22 cellular contexts compared by ENCODE assay signal in the genomic region with DNA sequence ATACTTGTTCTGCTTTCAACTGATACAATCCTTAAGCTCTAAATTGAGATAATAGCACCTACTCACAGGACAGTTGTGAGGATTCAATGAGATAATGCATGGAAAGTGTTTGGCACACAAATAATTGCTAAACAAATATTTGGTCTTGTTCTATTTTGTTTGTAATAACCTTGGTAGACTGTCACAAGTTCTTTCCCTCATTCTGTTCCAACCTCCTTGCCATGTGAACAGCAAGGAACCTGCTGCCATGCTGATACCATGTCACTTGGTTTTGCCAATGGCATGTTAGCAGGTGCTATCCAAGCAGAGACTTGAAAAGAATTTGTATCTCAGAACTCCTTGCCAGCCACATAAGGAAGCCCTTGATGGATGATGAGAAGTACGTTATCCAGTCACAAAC. TPM values are rescaled to one million over a fixed set of nuclear protein-coding genes. Genes with fewer than 3 reads are reported as not detected.
DNase-seq lines count a peak whose midpoint lies in the region; TF ChIP-seq lines count a peak whose summit lies in the region.
"Had no signal": no experiment of that assay in that cellular context is flagged by ENCODE, and none has a peak within 500 bp of the region (broad histone marks: within the 10 kb centered on the region; RNA-seq: fewer than 3 reads in every experiment).

No MANE protein-coding gene starts in this region.

- TF ChIP-seq CTCF in LNCaP clone FGC (IDR thresholded peaks at IDR 0.05; ENCODE audit: control insufficient read depth, extremely low read depth, insufficient read depth): no peak
- TF ChIP-seq CTCF in esophagus muscularis mucosa (IDR thresholded peaks at IDR 0.05): no peak
- no peak for TF ChIP-seq CTCF in liver (IDR thresholded peaks at IDR 0.05; ENCODE audit: low read depth, low read length, missing input control)
- TF ChIP-seq CTCF in colonic mucosa (IDR thresholded peaks at IDR 0.05): no peak

- no peak overlapping the region for H3K4me3 ChIP-seq in LNCaP clone FGC (ENCODE audit: low read depth, low read length)
- H3K4me3 ChIP-seq in esophagus muscularis mucosa: no peak overlapping the region
- H3K4me3 ChIP-seq in liver (ENCODE audit: low read depth in 1 of 3, low read length in 3 of 3): no peak overlapping the region
- no peak overlapping the region for H3K4me3 ChIP-seq in colonic mucosa
- H3K4me3 ChIP-seq: A549; BLaER1 treated with 17β-estradiol and CSF1 and Interleukin-3, amounts not matched to agents 10 nM and 100 nM; GM12878; GM23248 had no signal

- DNase-seq in DMS53 (lab: John Stamatoyannopoulos, UW) (peak; percentile 58), LNCaP clone FGC (ENCODE audit: low read depth) (peak; percentile 79), esophagus muscularis mucosa (ENCODE audit: extremely low spot score) (peak; percentile 70), colonic mucosa (no peak), GM03348 (ENCODE audit: low spot score) (no peak)
- no peak for DNase-seq in stimulated activated CD4-positive, alpha-beta T cell treated with anti-CD3 and anti-CD28 coated beads, Interleukin-12 subunit alpha, Interleukin-12 subunit beta, amount 100 ng/mL, for 4 hours
- DNase-seq: 8988T; ACHN; AML-193; BE2C; CD4-positive, alpha-beta T cell; CD8-positive, alpha-beta memory T cell; DMS 273 treated with DMSO at 0.1 percent for 48 hours; DND-41; GM23248; H9 had no signal

- no peak for TF ChIP-seq POLR2A in esophagus muscularis mucosa (IDR thresholded peaks at IDR 0.05; ENCODE audit: low read depth)

- TF ChIP-seq EP300 in esophagus muscularis mucosa (IDR thresholded peaks at IDR 0.05): no peak

- H3K9me3 ChIP-seq in esophagus muscularis mucosa (no peaks in the 10 kb centered on the region), liver (ENCODE audit: control insufficient read depth in 4 of 4, low read length in 3 of 4) (no peaks in the 10 kb centered on the region), colonic mucosa (no peaks in the 10 kb centered on the region)
- H3K9me3 ChIP-seq: A549; BE2C; BLaER1 treated with 17β-estradiol and CSF1 and Interleukin-3, amounts not matched to agents 10 nM and 100 nM had no signal

- WGBS in esophagus muscularis mucosa: 43% methylated on average over 1 of the region's 1 CpG
- 86% methylated on average over 1 of the region's 1 CpG for WGBS in liver

- no peaks in the 10 kb centered on the region for H3K36me3 ChIP-seq in esophagus muscularis mucosa
- H3K36me3 ChIP-seq in liver (ENCODE audit: control insufficient read depth in 4 of 4, insufficient read depth in 3 of 4, low read depth in 1 of 4, low read length in 3 of 4): no peaks in the 10 kb centered on the region
- H3K36me3 ChIP-seq in colonic mucosa: no peaks in the 10 kb centered on the region
- H3K36me3 ChIP-seq: BE2C; BLaER1 treated with 17β-estradiol and CSF1 and Interleukin-3, amounts not matched to agents 10 nM and 100 nM had no signal

- intact Hi-C loops in esophagus muscularis mucosa (cut with DNase I) (no loop called here), colonic mucosa (cut with DNase I) (no loop called here)

- peak; percentile 15 to 31 for TF ChIP-seq RAD21 in liver (IDR thresholded peaks at IDR 0.05)

- no peaks in the 10 kb centered on the region for H3K4me1 ChIP-seq in esophagus muscularis mucosa
- peaks cover 5 to 26% (median 13%) of the 10 kb centered on the region in 4 donors for H3K4me1 ChIP-seq in liver (ENCODE audit: control insufficient read depth in 4 of 4, insufficient read depth in 4 of 4, low read length in 3 of 4)
- no peaks in the 10 kb centered on the region for H3K4me1 ChIP-seq in colonic mucosa
- H3K4me1 ChIP-seq: A549; BE2C; BLaER1 treated with 17β-estradiol and CSF1 and Interleukin-3, amounts not matched to agents 10 nM and 100 nM had no signal

- no peak overlapping the region for H3K9ac ChIP-seq in liver (ENCODE audit: low read depth in 1 of 2, low read length in 2 of 2)
- H3K9ac ChIP-seq in colonic mucosa (ENCODE audit: low read depth in 2 of 2, low read length in 2 of 2): no peak overlapping the region
- H3K9ac ChIP-seq: BLaER1 treated with 17β-estradiol and CSF1 and Interleukin-3, amounts not matched to agents 10 nM and 100 nM; GM23248 had no signal

- no peaks in the 10 kb centered on the region for H3K27me3 ChIP-seq in esophagus muscularis mucosa
- H3K27me3 ChIP-seq in liver (ENCODE audit: control insufficient read depth in 4 of 4, insufficient read depth in 4 of 4, low read length in 3 of 4): no peaks in the 10 kb centered on the region
- H3K27me3 ChIP-seq in colonic mucosa: no peaks in the 10 kb centered on the region
- H3K27me3 ChIP-seq: BE2C; BLaER1 treated with 17β-estradiol and CSF1 and Interleukin-3, amounts not matched to agents 10 nM and 100 nM had no signal

- H3K27ac ChIP-seq in esophagus muscularis mucosa (replicated peaks in 1 of 4) (no peak overlapping the region), liver (ENCODE audit: low read depth in 1 of 2, low read length in 2 of 2) (peak overlapping the region in 1 of 2 donors; percentile 9), colonic mucosa (no peak overlapping the region)
- H3K27ac ChIP-seq: A549; BLaER1 treated with 17β-estradiol and CSF1 and Interleukin-3, amounts not matched to agents 10 nM and 100 nM; GM23248 had no signal

TF ChIP-seq in liver, 16 proteins besides CTCF, POLR2A, EP300 and RAD21:
- TF ChIP-seq HNF4G (IDR thresholded peaks at IDR 0.05): no peak
- peak; percentile 21 for TF ChIP-seq TAF1 (conservative IDR thresholded peaks at IDR 0.05)
- peak; percentile 38 to 48 for TF ChIP-seq RXRA (IDR thresholded peaks at IDR 0.05)
- TF ChIP-seq, protein P1, sequence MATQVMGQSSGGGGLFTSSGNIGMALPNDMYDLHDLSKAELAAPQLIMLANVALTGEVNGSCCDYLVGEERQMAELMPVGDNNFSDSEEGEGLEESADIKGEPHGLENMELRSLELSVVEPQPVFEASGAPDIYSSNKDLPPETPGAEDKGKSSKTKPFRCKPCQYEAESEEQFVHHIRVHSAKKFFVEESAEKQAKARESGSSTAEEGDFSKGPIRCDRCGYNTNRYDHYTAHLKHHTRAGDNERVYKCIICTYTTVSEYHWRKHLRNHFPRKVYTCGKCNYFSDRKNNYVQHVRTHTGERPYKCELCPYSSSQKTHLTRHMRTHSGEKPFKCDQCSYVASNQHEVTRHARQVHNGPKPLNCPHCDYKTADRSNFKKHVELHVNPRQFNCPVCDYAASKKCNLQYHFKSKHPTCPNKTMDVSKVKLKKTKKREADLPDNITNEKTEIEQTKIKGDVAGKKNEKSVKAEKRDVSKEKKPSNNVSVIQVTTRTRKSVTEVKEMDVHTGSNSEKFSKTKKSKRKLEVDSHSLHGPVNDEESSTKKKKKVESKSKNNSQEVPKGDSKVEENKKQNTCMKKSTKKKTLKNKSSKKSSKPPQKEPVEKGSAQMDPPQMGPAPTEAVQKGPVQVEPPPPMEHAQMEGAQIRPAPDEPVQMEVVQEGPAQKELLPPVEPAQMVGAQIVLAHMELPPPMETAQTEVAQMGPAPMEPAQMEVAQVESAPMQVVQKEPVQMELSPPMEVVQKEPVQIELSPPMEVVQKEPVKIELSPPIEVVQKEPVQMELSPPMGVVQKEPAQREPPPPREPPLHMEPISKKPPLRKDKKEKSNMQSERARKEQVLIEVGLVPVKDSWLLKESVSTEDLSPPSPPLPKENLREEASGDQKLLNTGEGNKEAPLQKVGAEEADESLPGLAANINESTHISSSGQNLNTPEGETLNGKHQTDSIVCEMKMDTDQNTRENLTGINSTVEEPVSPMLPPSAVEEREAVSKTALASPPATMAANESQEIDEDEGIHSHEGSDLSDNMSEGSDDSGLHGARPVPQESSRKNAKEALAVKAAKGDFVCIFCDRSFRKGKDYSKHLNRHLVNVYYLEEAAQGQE (IDR thresholded peaks at IDR 0.05): peak; percentile 13
- no peak for TF ChIP-seq EGR1 (IDR thresholded peaks at IDR 0.05; ENCODE audit: low read depth in 2 of 2)
- TF ChIP-seq, protein P2, sequence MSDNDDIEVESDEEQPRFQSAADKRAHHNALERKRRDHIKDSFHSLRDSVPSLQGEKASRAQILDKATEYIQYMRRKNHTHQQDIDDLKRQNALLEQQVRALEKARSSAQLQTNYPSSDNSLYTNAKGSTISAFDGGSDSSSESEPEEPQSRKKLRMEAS (IDR thresholded peaks at IDR 0.05): no peak
- no peak for TF ChIP-seq SP1 (IDR thresholded peaks at IDR 0.05)
- peak; percentile 25 to 40 for TF ChIP-seq HNF4A (conservative IDR thresholded peaks at IDR 0.05)
- peak; percentile 42 for TF ChIP-seq YY1 (IDR thresholded peaks at IDR 0.05)
- no peak for TF ChIP-seq JUND (IDR thresholded peaks at IDR 0.05)

RNA-seq across cellular contexts. Expression of gene TECTB, which starts 24.8 kb away (rescaled TPM):
- total RNA-seq in esophagus muscularis mucosa (under 1 TPM in 1 of 4 donors, not detected in 3; 0.06 TPM), liver (under 1 TPM; 0.05 to 0.08 TPM), colonic mucosa (not detected)
- under 1 TPM; 0.08 to 0.44 TPM for polyA plus RNA-seq in liver
- total RNA-seq: CD4-positive, alpha-beta T cell; CD8-positive, alpha-beta memory T cell; GM12878; GM23248; H1; H9 had no signal
- polyA plus RNA-seq: A549; CD14-positive monocyte; CD8-positive, alpha-beta memory T cell; GM12878; H1 had no signal

Comparison
In these comparisons a context has a peak if more than half of its experiments do, and no peak if none do; other contexts are left out.
1. DNase-seq: peak in DMS53 (single experiment), LNCaP clone FGC (single experiment) and esophagus muscularis mucosa (single experiment); none in colonic mucosa (single experiment), GM03348 (single experiment) and stimulated activated CD4-positive, alpha-beta T cell treated with anti-CD3 and anti-CD28 coated beads, Interleukin-12 subunit alpha, Interleukin-12 subunit beta, amount 100 ng/mL, for 4 hours (single experiment).